In genomic region chr11:6319001-6319878, GRCh38 we compare ENCODE assay signal across 8 cellular contexts. TPM values are rescaled to one million over a fixed set of nuclear protein-coding genes. Genes with fewer than 3 reads are reported as not detected.
DNase-seq lines count a peak whose midpoint lies in the region; ATAC-seq and TF ChIP-seq lines count a peak whose summit lies in the region.

No MANE protein-coding gene starts in this region.

- peak overlapping the region; percentile 21 to 59 (median 38) for H3K4me3 ChIP-seq in Peyer's patch

- H3K27ac Mint-ChIP-seq in CD14-positive monocyte, result peak overlapping the region in 6 of 7 donors; percentile 19 to 86 (median 52)
- peak overlapping the region; percentile 93 to 99 (median 97) for H3K27ac Mint-ChIP-seq in nephron

- H3K27me3 Mint-ChIP-seq in CD14-positive monocyte (ENCODE audit: low read depth in 3 of 3) (peaks cover 39 to 68% (median 42%) of the 10 kb centered on the region in 3 donors), nephron (ENCODE audit: low read depth) (peaks cover 32% of the 10 kb centered on the region)

- no peak for ATAC-seq in HG03432 (IDR thresholded peaks at IDR 0.05; ENCODE audit: unreplicated experiment)
- ATAC-seq in GM21619 (IDR thresholded peaks at IDR 0.05; ENCODE audit: unreplicated experiment), result no peak

- no peak for TF ChIP-seq POLR2A in Peyer's patch (IDR thresholded peaks at IDR 0.05)

- DNase-seq in CD14-positive monocyte (ENCODE audit: low spot score) (no peak), Peyer's patch (peak in 2 of 3 donors; percentile 46 to 53), epithelial cell of prostate (ENCODE audit: low read depth, low spot score) (no peak), DMS79 (lab: John Stamatoyannopoulos, UW) (no peak), amniotic stem cell (lab: John Stamatoyannopoulos, UW) (no peak)

- peaks cover 0 to 4% (median 0%) of the 10 kb centered on the region in 7 donors for H3K9me3 Mint-ChIP-seq in CD14-positive monocyte
- H3K9me3 Mint-ChIP-seq in nephron, result no peaks in the 10 kb centered on the region

- H3K36me3 Mint-ChIP-seq in CD14-positive monocyte (peaks cover 3 to 7% of the 10 kb centered on the region in 2 donors), nephron (ENCODE audit: low read depth) (no peaks in the 10 kb centered on the region)

- intact Hi-C loops in CD14-positive monocyte (cut with micrococcal nuclease), result loop anchor here (5.0 kb wide), 1 partner anchor 297 kb away; no protein-coding TSS in a partner anchor

- no peaks in the 10 kb centered on the region for H3K27me3 ChIP-seq in Peyer's patch

- peak overlapping the region; percentile 77 to 95 (median 84) for H3K27ac ChIP-seq in Peyer's patch
- H3K27ac ChIP-seq in epithelial cell of prostate, result peak overlapping the region; percentile 87

- peak overlapping the region; percentile 76 to 93 for H3K4me3 Mint-ChIP-seq in CD14-positive monocyte
- H3K4me3 Mint-ChIP-seq in nephron, result peak overlapping the region; percentile 87 to 95 (median 88)

- peaks cover 0 to 7% (median 0%) of the 10 kb centered on the region in 4 donors for H3K4me1 ChIP-seq in Peyer's patch

- no peaks in the 10 kb centered on the region for H3K9me3 ChIP-seq in Peyer's patch

- TF ChIP-seq CTCF in CD14-positive monocyte (IDR thresholded peaks at IDR 0.05), result no peak
- no peak for TF ChIP-seq CTCF in Peyer's patch (IDR thresholded peaks at IDR 0.05)
- TF ChIP-seq CTCF in nephron (IDR thresholded peaks at IDR 0.05; ENCODE audit: unreplicated experiment in 3 of 3), result no peak

- peaks cover 37% of the 10 kb centered on the region for H3K4me1 Mint-ChIP-seq in CD14-positive monocyte
- H3K4me1 Mint-ChIP-seq in nephron, result peaks cover 42% of the 10 kb centered on the region

- no peaks in the 10 kb centered on the region for H3K36me3 ChIP-seq in Peyer's patch

RNA-seq across cellular contexts. Expression of gene CAVIN3, which starts 1.1 kb away (rescaled TPM):
- polyA plus RNA-seq in CD14-positive monocyte, result 10 to 100 TPM; 11.2 to 13.6 TPM
- 10 to 100 TPM in 3 of 4 donors, 1 to 10 TPM in 1; 6.5 to 40.4 (median 17.2) TPM for total RNA-seq in Peyer's patch

RNA-seq across cellular contexts. Expression of gene CCKBR, which starts 59.6 kb away (rescaled TPM):
- not detected for polyA plus RNA-seq in CD14-positive monocyte
- total RNA-seq in Peyer's patch, result not detected

Comparison
In these comparisons a context has a peak if more than half of its experiments do, and no peak if none do; other contexts are left out.
1. DNase-seq: peak in Peyer's patch (2 of 3); none in CD14-positive monocyte (single experiment), epithelial cell of prostate (single experiment), DMS79 (single experiment) and amniotic stem cell (single experiment).